In genomic region chr1:29227511-29227910, GRCh38 we compare ENCODE assay signal across 26 cellular contexts. TPM values are rescaled to one million over a fixed set of nuclear protein-coding genes. Genes with fewer than 3 reads are reported as not detected.
DNase-seq lines count a peak whose midpoint lies in the region; ATAC-seq and TF ChIP-seq lines count a peak whose summit lies in the region.
"Had no signal": no experiment of that assay in that cellular context is flagged by ENCODE, and none has a peak within 500 bp of the region (broad histone marks: within the 10 kb centered on the region; RNA-seq: fewer than 3 reads in every experiment).

No MANE protein-coding gene starts in this region.

- no peaks in the 10 kb centered on the region for H3K36me3 ChIP-seq in hepatocyte (replicated peaks; ENCODE audit: insufficient read depth, low read depth)
- no peaks in the 10 kb centered on the region for H3K36me3 ChIP-seq in smooth muscle cell (ENCODE audit: low read depth)
- H3K36me3 ChIP-seq in heart right ventricle, result peaks cover 0 to 16% (median 0%) of the 10 kb centered on the region in 9 donors

- no peak for TF ChIP-seq POLR2A in erythroblast (IDR thresholded peaks at IDR 0.05; ENCODE audit: low read length)

- ATAC-seq in heart right ventricle, result no peak
- ATAC-seq: activated CD8-positive, alpha-beta T cell treated with anti-CD3 and anti-CD28 coated beads, Interleukin-2, amount 10 ng/mL, durations not matched to agents 7 days and 5 days; activated naive CD4-positive, alpha-beta T cell treated with anti-CD3 and anti-CD28 coated beads, Interleukin-2, amount 50 U/mL, for 72 hours; mucosa of descending colon; natural killer cell treated with Interleukin-12 subunit alpha and Interleukin-12 subunit beta and Interleukin-15 and Interleukin-18, amount 100 ng/mL, for 72 hours; T-helper 17 cell had no signal

- no peaks in the 10 kb centered on the region for H3K9me2 ChIP-seq in hepatocyte (replicated peaks; ENCODE audit: insufficient read depth)
- H3K9me2 ChIP-seq: SK-N-SH had no signal

- H3K27me3 ChIP-seq in hepatocyte, result no peaks in the 10 kb centered on the region
- no peaks in the 10 kb centered on the region for H3K27me3 ChIP-seq in smooth muscle cell (ENCODE audit: low read depth)
- H3K27me3 ChIP-seq in heart right ventricle, result no peaks in the 10 kb centered on the region
- H3K27me3 ChIP-seq: upper lobe of left lung had no signal

- H3K4me3 ChIP-seq in hepatocyte, result no peak overlapping the region
- H3K4me3 ChIP-seq in smooth muscle cell, result no peak overlapping the region
- H3K4me3 ChIP-seq in heart right ventricle, result no peak overlapping the region
- H3K4me3 ChIP-seq: GM23248, mucosa of descending colon, skin epidermis, upper lobe of left lung had no signal

- 88% methylated on average over 5 of the region's 5 CpGs for WGBS in hepatocyte (ENCODE audit: low lambda C conversion rate, missing lambda C conversion rate)
- 65% methylated on average over 5 of the region's 5 CpGs for WGBS in smooth muscle cell (ENCODE audit: low lambda C conversion rate)
- 90 to 93% methylated on average over 5 of the region's 5 CpGs for WGBS in heart right ventricle, 2 donors

- intact Hi-C loops in heart right ventricle (cut with DNase I), result no loop called here

- H3K4me2 ChIP-seq in hepatocyte (no peak overlapping the region), smooth muscle cell (no peak overlapping the region)
- H3K4me2 ChIP-seq: SK-N-SH had no signal

- H3K9me3 ChIP-seq in hepatocyte (ENCODE audit: low read depth), result no peaks in the 10 kb centered on the region
- H3K9me3 ChIP-seq in smooth muscle cell (replicated peaks; ENCODE audit: low read depth), result no peaks in the 10 kb centered on the region
- H3K9me3 ChIP-seq in heart right ventricle, result no peaks in the 10 kb centered on the region
- H3K9me3 ChIP-seq: mucosa of descending colon, SK-N-SH, upper lobe of left lung had no signal

- peaks cover 12% of the 10 kb centered on the region for H3K79me2 ChIP-seq in hepatocyte
- H3K79me2 ChIP-seq in smooth muscle cell (ENCODE audit: low read depth), result peaks cover 14% of the 10 kb centered on the region

- TF ChIP-seq CTCF in hepatocyte (IDR thresholded peaks at IDR 0.05; ENCODE audit: poor library complexity), result no peak
- no peak for TF ChIP-seq CTCF in smooth muscle cell (IDR thresholded peaks at IDR 0.05; ENCODE audit: borderline replicate concordance, insufficient read depth, poor library complexity, severe bottlenecking)
- no peak for TF ChIP-seq CTCF in heart right ventricle (IDR thresholded peaks at IDR 0.05)

- no peaks in the 10 kb centered on the region for H4K20me1 ChIP-seq in hepatocyte (ENCODE audit: insufficient read depth, poor library complexity, severe bottlenecking)
- H4K20me1 ChIP-seq in smooth muscle cell (ENCODE audit: low read depth), result peaks cover 15% of the 10 kb centered on the region

- H2AFZ ChIP-seq in hepatocyte (no peak overlapping the region), smooth muscle cell (ENCODE audit: low read depth) (no peak overlapping the region)
- H2AFZ ChIP-seq: GM23248 had no signal

- peaks cover 6% of the 10 kb centered on the region for H3F3A ChIP-seq in smooth muscle cell (ENCODE audit: low read depth)

- DNase-seq in HPDE6-E6E7 (ENCODE audit: extremely low spot score) (peak; percentile 36), SW480 (ENCODE audit: low spot score) (peak; percentile 72), hepatocyte (ENCODE audit: low spot score) (no peak), smooth muscle cell (lab: John Stamatoyannopoulos, UW; ENCODE audit: unreplicated experiment) (no peak), erythroblast (lab: John Stamatoyannopoulos, UW) (no peak), heart right ventricle (no peak), A172 (ENCODE audit: low spot score) (no peak)
- DNase-seq: activated CD4-positive, CD25-positive, alpha-beta regulatory T cell treated with anti-CD3 and anti-CD28 coated beads, Interleukin-2, amount 50 U/mL, for 72 hours; activated CD8-positive, alpha-beta T cell treated with anti-CD3 and anti-CD28 coated beads, Interleukin-2, amount 10 ng/mL, durations not matched to agents 7 days and 5 days; caudate nucleus; GM23248; IMR-90; mucosa of descending colon; NCI-H1092; NCI-H1694 treated with DMSO at 0.1 percent for 48 hours; NCI-H446; retina; SK-N-SH; stimulated activated CD4-positive, alpha-beta T cell treated with anti-CD3 and anti-CD28 coated beads, Interleukin-1b, Interleukin-23, amount 100 ng/mL, for 48 hours; T-helper 17 cell; upper lobe of left lung had no signal

- H3K4me1 ChIP-seq in hepatocyte (ENCODE audit: insufficient read depth) (no peaks in the 10 kb centered on the region), smooth muscle cell (ENCODE audit: low read depth) (peaks cover 12% of the 10 kb centered on the region), heart right ventricle (peaks cover 6 to 21% (median 13%) of the 10 kb centered on the region in 9 donors)

- H3K27ac ChIP-seq in hepatocyte (peak overlapping the region; percentile 65), smooth muscle cell (ENCODE audit: low read depth) (peak overlapping the region; percentile 80), heart right ventricle (no peak overlapping the region)
- H3K27ac ChIP-seq: C4-2B, GM23248, RWPE1, upper lobe of left lung had no signal

- peak overlapping the region; percentile 50 for H3K9ac ChIP-seq in smooth muscle cell (ENCODE audit: low read depth)
- H3K9ac ChIP-seq: GM23248, SK-N-SH had no signal

RNA-seq across cellular contexts. Expression of gene MECR, which starts 3.2 kb away (rescaled TPM):
- 10.8 and 14.2 TPM in 2 replicates for total RNA-seq in hepatocyte
- polyA plus RNA-seq in hepatocyte, result 32.6 and 35.2 TPM in 2 replicates
- total RNA-seq in smooth muscle cell, result 11.6 and 17.7 TPM in 2 replicates
- 39.8 and 43.8 TPM in 2 replicates for polyA plus RNA-seq in smooth muscle cell
- 10 to 100 TPM; 27.8 to 45.6 (median 38.7) TPM for total RNA-seq in heart right ventricle
- 10 to 100 TPM; 31.1 to 39.9 TPM for polyA plus RNA-seq in heart right ventricle
- 13.9 and 16.8 TPM in 2 replicates for total RNA-seq in A172 (2014; rRNA removed; shearing (Covaris generic))

RNA-seq across cellular contexts. Expression of gene PTPRU, which starts 8.8 kb away (rescaled TPM):
- total RNA-seq in hepatocyte, result 29.6 and 34.3 TPM in 2 replicates
- polyA plus RNA-seq in hepatocyte, result 29.9 and 38.7 TPM in 2 replicates
- total RNA-seq in smooth muscle cell, result 43.6 and 67.8 TPM in 2 replicates
- polyA plus RNA-seq in smooth muscle cell, result 39.8 and 41.1 TPM in 2 replicates
- total RNA-seq in heart right ventricle, result 10 to 100 TPM in 8 of 10 donors, 1 to 10 TPM in 2; 8.6 to 29.8 (median 14.5) TPM
- 10 to 100 TPM; 13.5 to 15.7 TPM for polyA plus RNA-seq in heart right ventricle
- 3.0 and 7.4 TPM in 2 replicates for total RNA-seq in A172 (2014; rRNA removed; shearing (Covaris generic))
- total RNA-seq: T-helper 17 cell had no signal

RNA-seq across cellular contexts. Expression of gene SRSF4, which starts 45.8 kb away (rescaled TPM):
- total RNA-seq in hepatocyte (42.2 and 53.2 TPM in 2 replicates), smooth muscle cell (50.1 and 53.9 TPM in 2 replicates), heart right ventricle (10 to 100 TPM; 40.8 to 67.8 (median 49.0) TPM)
- polyA plus RNA-seq in hepatocyte (71.4 and 84.7 TPM in 2 replicates), smooth muscle cell (92.5 and 98.7 TPM in 2 replicates), heart right ventricle (10 to 100 TPM; 42.4 to 64.6 TPM)
- 28.6 and 31.3 TPM in 2 replicates for total RNA-seq in A172 (2014; rRNA removed; shearing (Covaris generic))

Comparison
In these comparisons a context has a peak if more than half of its experiments do, and no peak if none do; other contexts are left out.
1. DNase-seq: peak in HPDE6-E6E7 (single experiment) and SW480 (single experiment); none in hepatocyte (single experiment), smooth muscle cell (single experiment), erythroblast (0 of 2), heart right ventricle (0 of 2) and A172 (single experiment).
2. H3K27ac ChIP-seq: peak in hepatocyte (single experiment) and smooth muscle cell (single experiment); none in heart right ventricle (0 of 10).